ENCODE assay signal across 8 cellular contexts in the genomic region with DNA sequence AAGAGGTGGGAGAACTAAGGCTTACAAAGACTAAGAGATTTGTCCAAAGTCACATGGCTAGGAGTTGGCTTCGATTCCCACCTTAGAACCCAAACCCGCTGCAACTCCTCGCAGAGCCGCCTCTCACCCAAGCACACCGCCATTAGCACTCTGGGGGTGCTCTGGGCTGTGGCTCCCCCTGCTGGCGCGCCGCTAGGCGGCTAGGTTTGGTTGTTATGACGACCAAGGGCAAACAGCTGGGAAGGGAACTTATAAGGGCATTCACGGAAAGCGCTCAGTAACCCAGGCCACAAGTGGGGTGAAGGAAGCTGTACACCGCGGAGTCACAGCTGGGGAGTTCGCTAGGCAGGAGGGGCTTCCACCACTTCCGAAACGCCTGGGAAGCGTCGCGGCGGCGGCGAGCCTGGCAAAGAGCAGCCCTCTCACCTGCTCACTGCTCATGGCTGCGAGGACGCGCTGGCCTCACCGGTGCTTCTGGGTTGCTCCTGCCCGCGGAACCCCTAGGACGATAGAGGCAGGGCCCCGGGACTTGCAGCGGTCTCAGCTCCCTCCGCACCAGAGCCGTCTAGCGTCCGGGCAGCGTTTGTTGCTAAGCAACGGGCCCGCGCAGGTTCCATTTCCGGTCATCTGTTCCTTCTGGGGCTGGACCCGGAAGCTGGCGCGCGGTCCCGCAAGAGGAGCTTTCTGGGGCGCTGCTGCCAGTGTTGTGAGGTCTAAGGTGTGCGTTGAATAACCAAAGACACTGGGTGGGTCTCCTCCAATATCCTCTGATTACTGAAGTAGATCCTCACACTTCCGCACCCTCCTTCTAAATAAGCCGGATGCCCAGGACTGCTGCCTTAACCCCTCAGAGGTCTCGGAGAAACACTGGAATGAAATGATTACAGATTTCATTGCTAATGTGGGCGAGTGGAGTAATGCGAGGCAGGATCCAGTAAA. TPM values are rescaled to one million over a fixed set of nuclear protein-coding genes. Genes with fewer than 3 reads are reported as not detected.
DNase-seq lines count a peak whose midpoint lies in the region; ATAC-seq, FAIRE-seq and TF ChIP-seq lines count a peak whose summit lies in the region.

TSS of gene DNAH7 (minus strand) at position 567 of the 939 bp plus-strand sequence. CDS start at position 441, 126 bp downstream.

- no peaks in the 10 kb centered on the region for H3K36me3 ChIP-seq in left ventricle myocardium inferior
- H3K36me3 ChIP-seq in upper lobe of left lung, result no peaks in the 10 kb centered on the region

- no peak for TF ChIP-seq EP300 in upper lobe of left lung (IDR thresholded peaks at IDR 0.05)

- peak; percentile 75 for TF ChIP-seq CTCF in left ventricle myocardium inferior (IDR thresholded peaks at IDR 0.05; ENCODE audit: borderline replicate concordance)
- TF ChIP-seq CTCF in upper lobe of left lung (IDR thresholded peaks at IDR 0.05), result peak; percentile 9 to 83 (median 66)

- peak; percentile 99 for ATAC-seq in HG02840 (IDR thresholded peaks at IDR 0.05; ENCODE audit: low FRiP score, unreplicated experiment)
- ATAC-seq in upper lobe of left lung (ENCODE audit: low FRiP score in 2 of 2), result peak; percentile 97 to 98

- H3K4me3 ChIP-seq in left ventricle myocardium inferior (peak within 1 kb of the TSS; percentile 93), upper lobe of left lung (peak within 1 kb of the TSS; percentile 71 to 96 (median 88))

- intact Hi-C loops in left ventricle myocardium inferior (cut with micrococcal nuclease), result loop anchor here (10.0 kb wide), 1 partner anchor 404 kb away; no protein-coding TSS in a partner anchor
- intact Hi-C loops in posterior cingulate gyrus (cut with DNase I), result loop anchor here (5.0 kb wide), 1 partner anchor 406 kb away; no protein-coding TSS in a partner anchor

- TF ChIP-seq POLR2A in GM12892 (IDR thresholded peaks at IDR 0.05; ENCODE audit: low read depth, low read length) (no peak), upper lobe of left lung (IDR thresholded peaks at IDR 0.05) (peak in 2 of 4 donors; percentile 53 to 60)

- FAIRE-seq in GM12892 (lab: Jason Lieb, UNC), result peak; percentile 93

- H3K9me3 ChIP-seq in left ventricle myocardium inferior (replicated peaks) (no peaks in the 10 kb centered on the region), upper lobe of left lung (no peaks in the 10 kb centered on the region)

- H3K27me3 ChIP-seq in left ventricle myocardium inferior (ENCODE audit: low read depth) (peaks cover under 1% of the 10 kb centered on the region), upper lobe of left lung (no peaks in the 10 kb centered on the region)

- peak; percentile 79 for DNase-seq in GM12892 (ENCODE audit: insufficient read length)
- DNase-seq in NCI-H1436 treated with DMSO at 0.1 percent for 48 hours (lab: John Stamatoyannopoulos, UW), result peak; percentile 12
- DNase-seq in T follicular helper cell (ENCODE audit: low read depth), result peak; percentile 87
- peak; percentile 77 for DNase-seq in amniotic epithelial cell (ENCODE audit: low read depth)
- peak; percentile 90 for DNase-seq in left ventricle myocardium inferior
- peak; percentile 83 to 98 (median 88) for DNase-seq in posterior cingulate gyrus
- DNase-seq in upper lobe of left lung, result peak; percentile 95 to 98

- peak within 1 kb of the TSS; percentile 49 for H3K27ac ChIP-seq in left ventricle myocardium inferior (replicated peaks)
- peak within 1 kb of the TSS; percentile 75 to 82 (median 78) for H3K27ac ChIP-seq in upper lobe of left lung

- peaks cover 15% of the 10 kb centered on the region for H3K4me1 ChIP-seq in left ventricle myocardium inferior
- peaks cover 0 to 19% (median 8%) of the 10 kb centered on the region in 4 donors for H3K4me1 ChIP-seq in upper lobe of left lung

- WGBS in upper lobe of left lung, 2 donors, result 3 to 4% methylated on average over 35 to 53 of the region's 53 CpGs

RNA-seq across cellular contexts. Expression of gene DNAH7, which starts in this region (rescaled TPM):
- 0.06 TPM for polyA plus RNA-seq in GM12892 (2012; ENCODE audit: missing spikeins)
- total RNA-seq in left ventricle myocardium inferior, result 0.11 TPM
- 10 to 100 TPM in 3 of 6 donors, 1 to 10 TPM in 3; 1.6 to 33.5 (median 7.8) TPM for total RNA-seq in upper lobe of left lung

Comparison
In these comparisons a context has a peak if more than half of its experiments do, and no peak if none do; other contexts are left out.
1. Peak in every context shown above with its lines: DNase-seq, ATAC-seq, H3K4me3 ChIP-seq and H3K27ac ChIP-seq.
2. Peak in DNase-seq, H3K4me3 ChIP-seq and H3K27ac ChIP-seq in left ventricle myocardium inferior; RNA of the gene not detected or under 1 TPM.
3. DNase-seq: peak in every context shown above with its lines; median percentile 96 in upper lobe of left lung; 90 in left ventricle myocardium inferior; 88 in posterior cingulate gyrus; 87 in T follicular helper cell; 79 in GM12892; 77 in amniotic epithelial cell; 12 in NCI-H1436 treated with DMSO at 0.1 percent for 48 hours.